ENCODE assay signal across 8 cellular contexts in genomic region chr14:75088566-75089373, GRCh38. TPM values are rescaled to one million over a fixed set of nuclear protein-coding genes. Genes with fewer than 3 reads are reported as not detected.
DNase-seq lines count a peak whose midpoint lies in the region; ATAC-seq, FAIRE-seq and TF ChIP-seq lines count a peak whose summit lies in the region.

No MANE protein-coding gene starts in this region.

- H3K27me3 ChIP-seq in H1 (replicated peaks in 1 of 4; ENCODE audit: control insufficient read depth in 3 of 4, extremely low read depth in 1 of 4, insufficient read depth in 3 of 4, low read length in 3 of 4) (no peaks in the 10 kb centered on the region), mesendoderm (ENCODE audit: insufficient read depth, low read length, poor library complexity) (no peaks in the 10 kb centered on the region)

- no peaks in the 10 kb centered on the region for H3K9me3 ChIP-seq in H1 (ENCODE audit: insufficient read depth in 2 of 2, low read depth in 1 of 2, low read length in 1 of 2)

- TF ChIP-seq POLR2A in H1 (IDR thresholded peaks at IDR 0.05; ENCODE audit: control extremely low read depth in 1 of 2, low read depth in 2 of 2, low read length in 2 of 2): no peak

- no peaks in the 10 kb centered on the region for H4K20me1 ChIP-seq in H1 (replicated peaks in 1 of 2; ENCODE audit: control insufficient read depth in 1 of 2, insufficient read depth in 2 of 2, low read length in 2 of 2)

- no peak overlapping the region for H3K27ac ChIP-seq in 22Rv1
- H3K27ac ChIP-seq in H1 (ENCODE audit: low read depth, low read length): no peak overlapping the region
- no peak overlapping the region for H3K27ac ChIP-seq in mesendoderm (ENCODE audit: low read depth, low read length)

- H2BK15ac ChIP-seq in H1 (ENCODE audit: low read length): no peak overlapping the region
- H2BK15ac ChIP-seq in mesendoderm (replicated peaks; ENCODE audit: low read depth): no peak overlapping the region

- H4K8ac ChIP-seq in H1 (ENCODE audit: extremely low read depth, insufficient read depth, low read length): no peak overlapping the region
- H4K8ac ChIP-seq in mesendoderm (ENCODE audit: low read depth, low read length): no peak overlapping the region

- H3K9ac ChIP-seq in H1 (replicated peaks in 1 of 4; ENCODE audit: extremely low read depth in 1 of 4, low read depth in 3 of 4, low read length in 3 of 4): no peak overlapping the region
- no peak overlapping the region for H3K9ac ChIP-seq in mesendoderm (ENCODE audit: low read length)

- H3K4me3 ChIP-seq in H1 (ENCODE audit: extremely low read depth in 1 of 4, insufficient read depth in 2 of 4, low read depth in 3 of 4, low read length in 4 of 4) (no peak overlapping the region), mesendoderm (ENCODE audit: low read length) (no peak overlapping the region)

- H3K79me2 ChIP-seq in H1 (ENCODE audit: control insufficient read depth in 1 of 2, insufficient read depth in 2 of 2, low read length in 2 of 2) (no peaks in the 10 kb centered on the region), mesendoderm (ENCODE audit: control insufficient read depth, insufficient read depth, low read length) (no peaks in the 10 kb centered on the region)

- no peaks in the 10 kb centered on the region for H3K79me1 ChIP-seq in H1 (ENCODE audit: low read depth, low read length)
- H3K79me1 ChIP-seq in mesendoderm (ENCODE audit: low read length): no peaks in the 10 kb centered on the region

- CTCF ChIA-PET in H1 (lab: Charles Lee; ENCODE audit: partially characterized antibody): interaction anchor here (0.6 to 10.6 kb wide), 73 partner anchors 8 to 480 kb away, joined by 3 to 98 read pairs (median 5); partner anchors contain the start of genes ACYP1, MLH3, PGF and PROX2

- ATAC-seq in HG03045 (IDR thresholded peaks at IDR 0.05; ENCODE audit: unreplicated experiment): no peak

- POLR2A ChIA-PET in H1 (lab: Charles Lee; ENCODE audit: partially characterized antibody): interaction anchor here (0.6 to 1.8 kb wide), 8 partner anchors 10 to 339 kb away, joined by 3 to 6 read pairs (median 4); partner anchors contain the start of genes JDP2 and ZC2HC1C

- H4K5ac ChIP-seq in H1 (ENCODE audit: insufficient read length, low read depth, low read length): no peak overlapping the region
- H4K5ac ChIP-seq in mesendoderm (ENCODE audit: low read length): no peak overlapping the region

- H2BK120ac ChIP-seq in H1 (replicated peaks; ENCODE audit: low read depth, low read length) (no peak overlapping the region), mesendoderm (ENCODE audit: low read depth, low read length) (no peak overlapping the region)

- H3K36me3 ChIP-seq in H1 (ENCODE audit: control insufficient read depth in 2 of 4, insufficient read depth in 4 of 4, low read length in 3 of 4) (peaks cover 11 to 46% (median 29%) of the 10 kb centered on the region in 4 experiments), mesendoderm (ENCODE audit: control insufficient read depth, insufficient read depth, low read length) (no peaks in the 10 kb centered on the region)

- no peaks in the 10 kb centered on the region for H3K23me2 ChIP-seq in H1 (ENCODE audit: low read depth, low read length)

- no peak overlapping the region for H2BK20ac ChIP-seq in H1 (ENCODE audit: low read length)

- H3K4me1 ChIP-seq in H1 (replicated peaks in 1 of 4; ENCODE audit: control insufficient read depth in 3 of 4, insufficient read depth in 4 of 4, low read length in 3 of 4) (no peaks in the 10 kb centered on the region; a peak in 2 of 7 replicates), mesendoderm (ENCODE audit: control insufficient read depth, low read depth, low read length) (no peaks in the 10 kb centered on the region)

- no peak overlapping the region for H3K23ac ChIP-seq in H1 (ENCODE audit: insufficient read length)
- H3K23ac ChIP-seq in mesendoderm (ENCODE audit: low read length): no peak overlapping the region

- no peak overlapping the region for H4K91ac ChIP-seq in H1 (replicated peaks; ENCODE audit: insufficient read length, low read length)

- no peak overlapping the region for H3K14ac ChIP-seq in H1 (ENCODE audit: insufficient read length)

- no peak overlapping the region for H3K18ac ChIP-seq in H1 (ENCODE audit: extremely low read depth, low read length)
- H3K18ac ChIP-seq in mesendoderm (ENCODE audit: low read length): no peak overlapping the region

- FAIRE-seq in G401.6 (lab: Jason Lieb, UNC): peak; percentile 92
- peak; percentile 75 for FAIRE-seq in TTC549 (lab: Jason Lieb, UNC)
- peak; percentile 80 for FAIRE-seq in H1 (lab: Jason Lieb, UNC)

- TF ChIP-seq CTCF in 22Rv1 (IDR thresholded peaks at IDR 0.05) (peak; percentile 83), H1 (IDR thresholded peaks at IDR 0.05; ENCODE audit: control extremely low read depth in 1 of 3, insufficient read depth in 1 of 3, low read depth in 1 of 3, low read length in 3 of 3) (peak in 2 of 3 experiments; percentile 77 to 86; a peak in 3 of 4 replicates)

- no peak overlapping the region for H2AK5ac ChIP-seq in H1 (ENCODE audit: low read depth, low read length)
- no peak overlapping the region for H2AK5ac ChIP-seq in mesendoderm (ENCODE audit: low read length)

- TF ChIP-seq EP300 in H1 (IDR thresholded peaks at IDR 0.05; ENCODE audit: borderline replicate concordance in 1 of 2, low read depth in 2 of 2, low read length in 2 of 2): no peak

- TF ChIP-seq RAD21 in H1 (IDR thresholded peaks at IDR 0.05 in 1 of 2, conservative IDR thresholded peaks at IDR 0.05 in 1 of 2; ENCODE audit: low read depth in 2 of 2, low read length in 2 of 2): peak; percentile 90 to 91

- H2BK12ac ChIP-seq in H1 (ENCODE audit: low read depth, low read length): no peak overlapping the region

- DNase-seq in NCI-H187 (lab: John Stamatoyannopoulos, UW) (peak; percentile 7 to 36), H1 (ENCODE audit: low read depth in 1 of 2, low spot score in 2 of 2) (peak in 1 of 2 experiments; percentile 67), mesendoderm (peak; percentile 73), ureter (ENCODE audit: low spot score) (peak; percentile 59)

- WGBS in H1 (ENCODE audit: extremely low coverage in 1 of 2, insufficient coverage in 1 of 2, insufficient read length in 1 of 2, insufficient replicate concordance in 2 of 2, low coverage in 1 of 2, low lambda C conversion rate in 2 of 2, missing lambda C conversion rate in 1 of 2), 2 experiments: 70% methylated on average over 7 of the region's 7 CpGs; no CpG with 5 or more reads in 1 of the 2 experiments
- WGBS in mesendoderm (ENCODE audit: extremely low coverage, insufficient coverage, low lambda C conversion rate): no CpG with 5 or more reads among the region's 7 CpGs

- H3K56ac ChIP-seq in H1 (replicated peaks; ENCODE audit: insufficient read length, low read depth, low read length) (no peak overlapping the region), mesendoderm (ENCODE audit: low read length) (no peak overlapping the region)

- H2BK5ac ChIP-seq in H1 (ENCODE audit: low read depth, low read length): no peak overlapping the region
- H2BK5ac ChIP-seq in mesendoderm (ENCODE audit: low read length): no peak overlapping the region

- H2AFZ ChIP-seq in H1 (ENCODE audit: low read length): no peak overlapping the region

- no peak overlapping the region for H3K4me2 ChIP-seq in H1 (ENCODE audit: insufficient read depth in 1 of 2, low read depth in 2 of 2, low read length in 2 of 2)
- H3K4me2 ChIP-seq in mesendoderm (ENCODE audit: low read length): no peak overlapping the region

- H3K4ac ChIP-seq in H1 (replicated peaks; ENCODE audit: insufficient read length, low read depth, low read length) (no peak overlapping the region), mesendoderm (ENCODE audit: low read depth, low read length) (no peak overlapping the region)

RNA-seq across cellular contexts. Expression of gene ZC2HC1C, which starts 19.3 kb away (rescaled TPM):
- 1.2 and 1.7 TPM in 2 replicates for total RNA-seq in H1 (2021; fragmentation: NEBNext Ultra II Directional; extraction: Animal tissue kit (Norgen Biotek cat#: 25700))
- 0.57 and 0.72 TPM in 2 replicates for polyA plus RNA-seq in H1 (2011; rRNA removed)
- polyA plus RNA-seq in H1 (2011; cell fraction: cytosol; rRNA removed): 0.44 TPM
- polyA plus RNA-seq in H1 (2011; cell fraction: nucleus; rRNA removed): 0.86 TPM
- polyA plus RNA-seq in H1 (2012, experiment 1 of 2): 1.4 to 2.4 TPM (median 1.8 TPM) in 4 replicates
- 0.92 TPM for polyA plus RNA-seq in H1 (2012, experiment 2 of 2)
- polyA plus RNA-seq in H1 (2013, experiment 1 of 2): 0.97 TPM
- polyA plus RNA-seq in H1 (2013, experiment 2 of 2): 1.3 TPM
- 0.73 and 0.76 TPM in 2 replicates for polyA minus RNA-seq in H1 (2011; rRNA and poly(A)+ RNA removed)
- polyA minus RNA-seq in H1 (2011; cell fraction: cytosol; rRNA and poly(A)+ RNA removed): 1.5 TPM
- polyA minus RNA-seq in H1 (2011; cell fraction: nucleus; rRNA and poly(A)+ RNA removed): 1.3 TPM
- polyA plus RNA-seq in mesendoderm (2013, experiment 1 of 2): 0.88 TPM
- polyA plus RNA-seq in mesendoderm (2013, experiment 2 of 2): 1.3 TPM
- total RNA-seq in ureter: 3.0 TPM

RNA-seq across cellular contexts. Expression of gene ACYP1, which starts 24.9 kb away (rescaled TPM):
- total RNA-seq in H1 (2021; fragmentation: NEBNext Ultra II Directional; extraction: Animal tissue kit (Norgen Biotek cat#: 25700)): 17.7 and 24.8 TPM in 2 replicates
- polyA plus RNA-seq in H1 (2011; rRNA removed): 14.5 and 22.3 TPM in 2 replicates
- 38.8 TPM for polyA plus RNA-seq in H1 (2011; cell fraction: cytosol; rRNA removed)
- polyA plus RNA-seq in H1 (2011; cell fraction: nucleus; rRNA removed): 5.8 TPM
- 26.2 to 56.4 TPM (median 30.8 TPM) in 4 replicates for polyA plus RNA-seq in H1 (2012, experiment 1 of 2)
- polyA plus RNA-seq in H1 (2012, experiment 2 of 2): 7.2 TPM
- 36.1 TPM for polyA plus RNA-seq in H1 (2013, experiment 1 of 2)
- 26.5 TPM for polyA plus RNA-seq in H1 (2013, experiment 2 of 2)
- polyA minus RNA-seq in H1 (2011; rRNA and poly(A)+ RNA removed): 5.4 and 7.8 TPM in 2 replicates
- 8.2 TPM for polyA minus RNA-seq in H1 (2011; cell fraction: cytosol; rRNA and poly(A)+ RNA removed)
- polyA minus RNA-seq in H1 (2011; cell fraction: nucleus; rRNA and poly(A)+ RNA removed): 11.3 TPM
- polyA plus RNA-seq in mesendoderm (2013, experiment 1 of 2): 19.2 TPM
- polyA plus RNA-seq in mesendoderm (2013, experiment 2 of 2): 18.2 TPM
- total RNA-seq in ureter: 14.1 TPM

RNA-seq across cellular contexts. Expression of gene MLH3, which starts 37.5 kb away (rescaled TPM):
- total RNA-seq in H1 (2021; fragmentation: NEBNext Ultra II Directional; extraction: Animal tissue kit (Norgen Biotek cat#: 25700)): 19.1 and 20.1 TPM in 2 replicates
- polyA plus RNA-seq in H1 (2011; rRNA removed): 5.0 and 9.3 TPM in 2 replicates
- 9.3 TPM for polyA plus RNA-seq in H1 (2011; cell fraction: cytosol; rRNA removed)
- polyA plus RNA-seq in H1 (2011; cell fraction: nucleus; rRNA removed): 16.9 TPM
- 12.4 to 14.4 TPM (median 13.4 TPM) in 4 replicates for polyA plus RNA-seq in H1 (2012, experiment 1 of 2)
- polyA plus RNA-seq in H1 (2012, experiment 2 of 2): 0.34 TPM
- 6.6 TPM for polyA plus RNA-seq in H1 (2013, experiment 1 of 2)
- 6.4 TPM for polyA plus RNA-seq in H1 (2013, experiment 2 of 2)
- 27.9 and 40.3 TPM in 2 replicates for polyA minus RNA-seq in H1 (2011; rRNA and poly(A)+ RNA removed)
- 11.4 TPM for polyA minus RNA-seq in H1 (2011; cell fraction: cytosol; rRNA and poly(A)+ RNA removed)
- polyA minus RNA-seq in H1 (2011; cell fraction: nucleus; rRNA and poly(A)+ RNA removed): 27.9 TPM
- polyA plus RNA-seq in mesendoderm (2013, experiment 1 of 2): 5.0 TPM
- polyA plus RNA-seq in mesendoderm (2013, experiment 2 of 2): 4.6 TPM
- total RNA-seq in ureter: 44.2 TPM

RNA-seq across cellular contexts. Expression of gene NEK9, which starts 38.1 kb away (rescaled TPM):
- total RNA-seq in H1 (2021; fragmentation: NEBNext Ultra II Directional; extraction: Animal tissue kit (Norgen Biotek cat#: 25700)): 39.5 and 43.6 TPM in 2 replicates
- polyA plus RNA-seq in H1 (2011; rRNA removed): 16.0 and 28.0 TPM in 2 replicates
- polyA plus RNA-seq in H1 (2011; cell fraction: cytosol; rRNA removed): 25.0 TPM
- polyA plus RNA-seq in H1 (2011; cell fraction: nucleus; rRNA removed): 44.9 TPM
- 30.0 to 39.2 TPM (median 31.7 TPM) in 4 replicates for polyA plus RNA-seq in H1 (2012, experiment 1 of 2)
- polyA plus RNA-seq in H1 (2012, experiment 2 of 2): 1.8 TPM
- polyA plus RNA-seq in H1 (2013, experiment 1 of 2): 16.0 TPM
- polyA plus RNA-seq in H1 (2013, experiment 2 of 2): 15.4 TPM
- 36.4 and 45.8 TPM in 2 replicates for polyA minus RNA-seq in H1 (2011; rRNA and poly(A)+ RNA removed)
- 23.2 TPM for polyA minus RNA-seq in H1 (2011; cell fraction: cytosol; rRNA and poly(A)+ RNA removed)
- polyA minus RNA-seq in H1 (2011; cell fraction: nucleus; rRNA and poly(A)+ RNA removed): 50.6 TPM
- 14.6 TPM for polyA plus RNA-seq in mesendoderm (2013, experiment 1 of 2)
- 12.3 TPM for polyA plus RNA-seq in mesendoderm (2013, experiment 2 of 2)
- total RNA-seq in ureter: 89.2 TPM
